In genomic region chr6:167113935-167114910, GRCh38 we compare ENCODE assay signal across 8 cellular contexts. TPM values are rescaled to one million over a fixed set of nuclear protein-coding genes. Genes with fewer than 3 reads are reported as not detected.
DNase-seq lines count a peak whose midpoint lies in the region; ATAC-seq and TF ChIP-seq lines count a peak whose summit lies in the region.

No MANE protein-coding gene starts in this region.

- DNase-seq in effector memory CD8-positive, alpha-beta T cell: peak; percentile 38 to 74 (median 73)
- no peak for DNase-seq in NOMO-1 treated with DMSO at 0.1 percent for 48 hours (lab: John Stamatoyannopoulos, UW; ENCODE audit: unreplicated experiment)
- DNase-seq in NCI-H2081 (lab: John Stamatoyannopoulos, UW): no peak
- DNase-seq in NCI-H1092 (lab: John Stamatoyannopoulos, UW): no peak
- DNase-seq in HFFc6: no peak

- TF ChIP-seq CTCF in HFFc6 (IDR thresholded peaks at IDR 0.05): no peak

- H3K4me3 Mint-ChIP-seq in effector memory CD8-positive, alpha-beta T cell: peak overlapping the region; percentile 28 to 98
- H3K4me3 Mint-ChIP-seq in HFFc6: no peak overlapping the region

- no peaks in the 10 kb centered on the region for H3K9me3 Mint-ChIP-seq in effector memory CD8-positive, alpha-beta T cell
- H3K9me3 Mint-ChIP-seq in HFFc6: peaks cover 58% of the 10 kb centered on the region

- peaks cover 65% of the 10 kb centered on the region for H3K36me3 Mint-ChIP-seq in effector memory CD8-positive, alpha-beta T cell (ENCODE audit: insufficient read depth)
- H3K36me3 Mint-ChIP-seq in HFFc6 (ENCODE audit: low read depth): peaks cover 17% of the 10 kb centered on the region

- H3K4me1 Mint-ChIP-seq in effector memory CD8-positive, alpha-beta T cell (ENCODE audit: low read depth in 2 of 2): peaks cover 33 to 59% of the 10 kb centered on the region in 2 donors
- H3K4me1 Mint-ChIP-seq in HFFc6 (ENCODE audit: low read depth): no peaks in the 10 kb centered on the region

- peak overlapping the region; percentile 90 to 99 for H3K27ac Mint-ChIP-seq in effector memory CD8-positive, alpha-beta T cell
- no peak overlapping the region for H3K27ac Mint-ChIP-seq in HFFc6

- peak; percentile 86 for ATAC-seq in GM19463 (IDR thresholded peaks at IDR 0.05; ENCODE audit: unreplicated experiment)
- peak; percentile 91 for ATAC-seq in HG03442 (IDR thresholded peaks at IDR 0.05; ENCODE audit: unreplicated experiment)
- ATAC-seq in effector memory CD8-positive, alpha-beta T cell (replicated peaks): peak; percentile 79

- TF ChIP-seq POLR2A in GM10847 (IDR thresholded peaks at IDR 0.05; ENCODE audit: extremely low read depth, insufficient read length): peak; percentile 53

- H3K27me3 Mint-ChIP-seq in effector memory CD8-positive, alpha-beta T cell: peaks cover 21 to 44% of the 10 kb centered on the region in 2 donors
- H3K27me3 Mint-ChIP-seq in HFFc6 (ENCODE audit: insufficient read depth): 0 out of 2 replicates have a peak, but pooled peaks cover 3% of the 10 kb centered on the region

RNA-seq across cellular contexts. Expression of gene CCR6, which starts 8.7 kb away (rescaled TPM):
- total RNA-seq in HFFc6 (2021; fragmentation: NEBNext Ultra II Directional; extraction: Animal tissue kit (Norgen Biotek cat#: 25700)): not detected

RNA-seq across cellular contexts. Expression of gene GPR31, which starts 43.6 kb away (rescaled TPM):
- not detected for total RNA-seq in HFFc6 (2021; fragmentation: NEBNext Ultra II Directional; extraction: Animal tissue kit (Norgen Biotek cat#: 25700))

Comparison
In these comparisons a context has a peak if more than half of its experiments do, and no peak if none do; other contexts are left out.
1. DNase-seq: peak in effector memory CD8-positive, alpha-beta T cell (3 of 3); none in NOMO-1 treated with DMSO at 0.1 percent for 48 hours (single experiment), NCI-H2081 (0 of 2), NCI-H1092 (single experiment) and HFFc6 (single experiment).
2. Peak in every context shown above with its lines, with median percentiles within 50 percentile points of each other: ATAC-seq.